Comparison of ENCODE assay signal across 9 cellular contexts in genomic region chr12:94676011-94676709, GRCh38. TPM values are rescaled to one million over a fixed set of nuclear protein-coding genes. Genes with fewer than 3 reads are reported as not detected.
A peak's percentile ranks its signal among the peaks of the same experiment; 100 is the strongest.
DNase-seq lines count a peak whose midpoint lies in the region; ATAC-seq, FAIRE-seq and TF ChIP-seq lines count a peak whose summit lies in the region.
"Had no signal": no experiment of that assay in that cellular context is flagged by ENCODE, and none has a peak within 500 bp of the region (broad histone marks: within the 10 kb centered on the region; RNA-seq: fewer than 3 reads in every experiment).

No MANE protein-coding gene starts in this region.

- ATAC-seq in activated CD4-positive, alpha-beta T cell treated with anti-CD3 and anti-CD28 coated beads for 36 hours: peak; percentile 53
- ATAC-seq in HG03045 (IDR thresholded peaks at IDR 0.05; ENCODE audit: unreplicated experiment) (peak; percentile 59), activated B cell treated with CpG ODN at 0.5 μM for 24 hours (ENCODE audit: low read depth) (peak; percentile 96)

- H3K4me1 Mint-ChIP-seq in activated CD4-positive, alpha-beta T cell treated with anti-CD3 and anti-CD28 coated beads for 36 hours: peaks cover 9% of the 10 kb centered on the region
- H3K4me1 Mint-ChIP-seq in activated B cell treated with CpG ODN at 0.5 μM for 24 hours: peaks cover 39% of the 10 kb centered on the region

- H3K4me1 ChIP-seq in mucosa of stomach (ENCODE audit: control insufficient read depth, insufficient read depth, low read length): peaks cover 29% of the 10 kb centered on the region

- no peaks in the 10 kb centered on the region for H3K36me3 ChIP-seq in mucosa of stomach (ENCODE audit: control insufficient read depth, insufficient read depth, low read length)

- CTCF ChIA-PET in activated CD4-positive, alpha-beta T cell treated with anti-CD3 and anti-CD28 coated beads for 36 hours (lab: Charles Lee): no interaction called here
- CTCF ChIA-PET in activated B cell treated with CpG ODN at 0.5 μM for 24 hours (lab: Charles Lee): no interaction called here

- no peaks in the 10 kb centered on the region for H3K9me3 Mint-ChIP-seq in activated CD4-positive, alpha-beta T cell treated with anti-CD3 and anti-CD28 coated beads for 36 hours (ENCODE audit: low read depth)
- no peaks in the 10 kb centered on the region for H3K9me3 Mint-ChIP-seq in activated B cell treated with CpG ODN at 0.5 μM for 24 hours

- no peak overlapping the region for H3K4me3 Mint-ChIP-seq in activated CD4-positive, alpha-beta T cell treated with anti-CD3 and anti-CD28 coated beads for 36 hours
- peak overlapping the region; percentile 60 for H3K4me3 Mint-ChIP-seq in activated B cell treated with CpG ODN at 0.5 μM for 24 hours

- no peaks in the 10 kb centered on the region for H3K36me3 Mint-ChIP-seq in activated CD4-positive, alpha-beta T cell treated with anti-CD3 and anti-CD28 coated beads for 36 hours (ENCODE audit: low read depth)
- H3K36me3 Mint-ChIP-seq in activated B cell treated with CpG ODN at 0.5 μM for 24 hours (ENCODE audit: low read depth): peaks cover 2% of the 10 kb centered on the region

- DNase-seq in activated CD4-positive, alpha-beta T cell treated with anti-CD3 and anti-CD28 coated beads for 36 hours: no peak
- DNase-seq in activated CD4-positive, alpha-beta T cell treated with anti-CD3 and anti-CD28 coated beads, Interleukin-2, amount 50 U/mL, for 4 hours: no peak
- DNase-seq in activated B cell treated with CpG ODN at 0.5 μM for 24 hours: no peak
- no peak for DNase-seq in D721Med (ENCODE audit: insufficient read length, low spot score)
- no peak for DNase-seq in stimulated activated CD4-positive, alpha-beta T cell treated with anti-CD3 and anti-CD28 coated beads, Interleukin-4, amount 100 ng/mL, for 1 hour
- no peak for DNase-seq in HPDE6-E6E7 (ENCODE audit: extremely low spot score)

- peak overlapping the region; percentile 10 for H3K9ac ChIP-seq in mucosa of stomach (ENCODE audit: low read length)

- intact Hi-C loops in activated CD4-positive, alpha-beta T cell treated with anti-CD3 and anti-CD28 coated beads for 36 hours (cut with DNase I, micrococcal nuclease): no loop called here
- intact Hi-C loops in activated B cell treated with CpG ODN at 0.5 μM for 24 hours (cut with micrococcal nuclease): loop anchor here (2.0 kb wide), 2 partner anchors 25 to 45 kb away; partner anchors contain the start of gene TMCC3

- no peaks in the 10 kb centered on the region for H3K9me3 ChIP-seq in mucosa of stomach (ENCODE audit: control insufficient read depth, low read length)

- no peak for FAIRE-seq in D721Med (lab: Jason Lieb, UNC)
- FAIRE-seq: A204.1 had no signal

- peaks cover 13% of the 10 kb centered on the region for H3K27me3 Mint-ChIP-seq in activated CD4-positive, alpha-beta T cell treated with anti-CD3 and anti-CD28 coated beads for 36 hours
- no peaks in the 10 kb centered on the region for H3K27me3 Mint-ChIP-seq in activated B cell treated with CpG ODN at 0.5 μM for 24 hours

- H3K27ac Mint-ChIP-seq in activated CD4-positive, alpha-beta T cell treated with anti-CD3 and anti-CD28 coated beads for 36 hours: no peak overlapping the region
- peak overlapping the region; percentile 81 for H3K27ac Mint-ChIP-seq in activated B cell treated with CpG ODN at 0.5 μM for 24 hours

- no peak for TF ChIP-seq CTCF in activated B cell treated with CpG ODN at 0.5 μM for 24 hours (IDR thresholded peaks at IDR 0.05)
- no peak for TF ChIP-seq CTCF in D721Med (IDR thresholded peaks at IDR 0.05; ENCODE audit: insufficient read depth, missing control alignments)

- POLR2A ChIA-PET in activated CD4-positive, alpha-beta T cell treated with anti-CD3 and anti-CD28 coated beads for 36 hours (lab: Charles Lee): no interaction called here
- POLR2A ChIA-PET in activated B cell treated with CpG ODN at 0.5 μM for 24 hours (lab: Charles Lee): interaction anchor here (1.3 to 2.3 kb wide), 2 partner anchors 30 to 44 kb away, joined by 5 to 8 read pairs; no protein-coding TSS in a partner anchor

- no peaks in the 10 kb centered on the region for H3K27me3 ChIP-seq in mucosa of stomach (ENCODE audit: control insufficient read depth, insufficient read depth, low read length)

- H3K4me3 ChIP-seq in mucosa of stomach (ENCODE audit: low read length): peak overlapping the region; percentile 9

RNA-seq across cellular contexts. Expression of gene TMCC3, which starts 25.8 kb away (rescaled TPM):
- total RNA-seq in activated CD4-positive, alpha-beta T cell treated with anti-CD3 and anti-CD28 coated beads for 36 hours: under 1 TPM; 0.05 to 0.16 TPM
- total RNA-seq in activated B cell treated with CpG ODN at 0.5 μM for 24 hours: 24.2 and 28.0 TPM in 2 replicates

Comparison
In these comparisons a context has a peak if more than half of its experiments do, and no peak if none do; other contexts are left out.
1. RNA of gene TMCC3, which starts 25.8 kb away (total RNA-seq): 24.2 to 28.0 TPM in activated B cell treated with CpG ODN at 0.5 μM for 24 hours; 0.05 to 0.16 TPM in activated CD4-positive, alpha-beta T cell treated with anti-CD3 and anti-CD28 coated beads for 36 hours; every median in the first group is over 10 times any median in the second.
2. Peak in every context shown above with its lines, with median percentiles within 50 percentile points of each other: ATAC-seq.